ENCODE assay signal across 11 cellular contexts in the genomic region with DNA sequence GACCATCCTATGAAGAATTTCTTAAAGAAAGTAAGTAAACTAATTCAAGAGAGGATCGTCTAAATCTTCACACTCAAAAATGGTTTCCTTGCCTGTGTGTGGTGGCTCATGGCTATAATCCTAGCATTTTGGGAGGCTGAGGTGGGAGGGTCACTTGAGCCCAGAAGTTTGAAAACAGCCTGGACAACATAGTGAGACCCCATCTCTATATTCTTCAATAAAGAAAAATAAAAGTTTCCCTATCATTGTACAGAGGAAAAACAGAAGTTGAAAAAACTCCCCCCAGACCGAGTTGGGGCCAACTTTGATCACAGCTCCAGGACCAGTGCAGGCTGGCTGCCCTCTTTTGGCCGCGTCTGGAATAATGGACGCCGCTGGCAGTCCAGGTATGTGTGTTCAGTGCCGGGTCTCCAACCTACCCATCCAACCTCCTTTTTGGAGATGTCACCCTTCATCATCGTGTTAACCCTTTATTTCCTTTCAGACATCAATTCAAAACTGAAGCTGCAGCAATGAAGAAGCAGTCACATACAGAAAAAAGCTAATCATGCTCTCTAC. TPM values are rescaled to one million over a fixed set of nuclear protein-coding genes. Genes with fewer than 3 reads are reported as not detected.
A peak's percentile ranks its signal among the peaks of the same experiment; 100 is the strongest.
DNase-seq lines count a peak whose midpoint lies in the region; ATAC-seq and TF ChIP-seq lines count a peak whose summit lies in the region.
"Had no signal": no experiment of that assay in that cellular context is flagged by ENCODE, and none has a peak within 500 bp of the region (broad histone marks: within the 10 kb centered on the region; RNA-seq: fewer than 3 reads in every experiment).

No MANE protein-coding gene starts in this region.

- peaks cover 65% of the 10 kb centered on the region for H3K36me3 Mint-ChIP-seq in T-helper 2 cell treated with Interferon-gamma antibody and Interleukin-4, amounts not matched to agents 5 μg/mL and 100 μg/mL, for 36 hours (ENCODE audit: low read depth)

- intact Hi-C loops in Panc1 (cut with micrococcal nuclease; ENCODE audit: unreplicated experiment), result no loop called here
- intact Hi-C loops in psoas muscle (cut with DNase I), result loop anchor here (1.0 to 10.0 kb wide), 4 partner anchors 14 to 110 kb away; partner anchors contain the start of gene BCL9L (in 1 of the 2)
- intact Hi-C loops in esophagus squamous epithelium (cut with DNase I), result no loop called here

- POLR2A ChIA-PET in Panc1 (lab: Charles Lee), result interaction anchor here (0.6 kb wide), 2 partner anchors 193 to 647 kb away, joined by 3 read pairs; no protein-coding TSS in a partner anchor

- no peak overlapping the region for H3K27ac ChIP-seq in Panc1 (ENCODE audit: low read length)
- peak overlapping the region; percentile 4 for H3K27ac ChIP-seq in psoas muscle
- H3K27ac ChIP-seq in esophagus squamous epithelium, result no peak overlapping the region

- H3K4me3 Mint-ChIP-seq in T-helper 2 cell treated with Interferon-gamma antibody and Interleukin-4, amounts not matched to agents 5 μg/mL and 100 μg/mL, for 36 hours, result peak overlapping the region; percentile 18

- H3K27me3 Mint-ChIP-seq in T-helper 2 cell treated with Interferon-gamma antibody and Interleukin-4, amounts not matched to agents 5 μg/mL and 100 μg/mL, for 36 hours (ENCODE audit: low read depth), result no peaks in the 10 kb centered on the region

- no peak for TF ChIP-seq POLR2A in esophagus squamous epithelium (IDR thresholded peaks at IDR 0.05)

- peaks cover 26% of the 10 kb centered on the region for H3K36me3 ChIP-seq in Panc1 (ENCODE audit: control insufficient read depth, insufficient read depth, low read length)
- H3K36me3 ChIP-seq in psoas muscle (ENCODE audit: insufficient read depth in 1 of 2, low read depth in 1 of 2), result peaks cover 5 to 69% of the 10 kb centered on the region in 2 donors
- H3K36me3 ChIP-seq in esophagus squamous epithelium, result peaks cover 24 to 67% (median 24%) of the 10 kb centered on the region in 3 donors

- H3K27me3 ChIP-seq in Panc1 (ENCODE audit: control insufficient read depth, insufficient read depth, low read length), result no peaks in the 10 kb centered on the region
- H3K27me3 ChIP-seq in psoas muscle (ENCODE audit: insufficient read depth in 3 of 3, low read length in 2 of 3), result no peaks in the 10 kb centered on the region
- H3K27me3 ChIP-seq in esophagus squamous epithelium, result no peaks in the 10 kb centered on the region
- H3K27me3 ChIP-seq: esophagus muscularis mucosa had no signal

- H3K9me3 ChIP-seq in Panc1 (ENCODE audit: control insufficient read depth, insufficient read depth, low read depth, low read length), result no peaks in the 10 kb centered on the region
- H3K9me3 ChIP-seq in psoas muscle, result no peaks in the 10 kb centered on the region
- H3K9me3 ChIP-seq in esophagus squamous epithelium, result no peaks in the 10 kb centered on the region
- H3K9me3 ChIP-seq: esophagus muscularis mucosa had no signal

- no peak for ATAC-seq in Panc1
- ATAC-seq in psoas muscle, result no peak

- H3K9me3 Mint-ChIP-seq in T-helper 2 cell treated with Interferon-gamma antibody and Interleukin-4, amounts not matched to agents 5 μg/mL and 100 μg/mL, for 36 hours, result no peaks in the 10 kb centered on the region

- TF ChIP-seq CTCF in Panc1 (IDR thresholded peaks at IDR 0.05) (peak; percentile 80), psoas muscle (IDR thresholded peaks at IDR 0.05) (peak; percentile 7), esophagus squamous epithelium (IDR thresholded peaks at IDR 0.05) (no peak)

- in situ Hi-C loops in Panc1 (cut with HindIII; ENCODE audit: low pct_unique_long_range_greater_than_20kb, low sequenced_read_pairs), result loop anchor here (5.0 kb wide), 1 partner anchor 223 kb away; the partner anchor contains the start of gene DDX6

- no peak for DNase-seq in T-helper 2 cell treated with Interferon-gamma antibody and Interleukin-4, amounts not matched to agents 5 μg/mL and 100 μg/mL, for 36 hours (ENCODE audit: low spot score)
- DNase-seq in T-helper 2 cell (no peak), Panc1 (ENCODE audit: low read depth, low spot score) (no peak), cerebellar cortex (ENCODE audit: low spot score) (peak; percentile 40), psoas muscle (no peak), esophagus squamous epithelium (lab: John Stamatoyannopoulos, UW) (no peak), NOMO-1 treated with DMSO at 0.1 percent for 48 hours (lab: John Stamatoyannopoulos, UW; ENCODE audit: unreplicated experiment) (no peak), NK-92 (lab: John Stamatoyannopoulos, UW; ENCODE audit: unreplicated experiment) (no peak)
- DNase-seq: activated gamma-delta T cell, NCI-H187 had no signal

- WGBS in psoas muscle, 3 donors, result 50 to 67% (median 54%) methylated on average over 8 of the region's 8 CpGs
- 43 to 60% methylated on average over 8 of the region's 8 CpGs for WGBS in esophagus squamous epithelium, 2 donors

- BruUV-seq in Panc1 (replicated peaks; lab: Mats Ljungman, UMichigan), result no TSS peak

- CTCF ChIA-PET in Panc1 (lab: Charles Lee), result no interaction called here

- H3K27ac Mint-ChIP-seq in T-helper 2 cell treated with Interferon-gamma antibody and Interleukin-4, amounts not matched to agents 5 μg/mL and 100 μg/mL, for 36 hours, result no peak overlapping the region

- H3K4me1 Mint-ChIP-seq in T-helper 2 cell treated with Interferon-gamma antibody and Interleukin-4, amounts not matched to agents 5 μg/mL and 100 μg/mL, for 36 hours (ENCODE audit: low read depth), result peaks cover 28% of the 10 kb centered on the region

- H3K4me1 ChIP-seq in Panc1 (ENCODE audit: control insufficient read depth, insufficient read depth, low read length) (peaks cover 19% of the 10 kb centered on the region), psoas muscle (peaks cover 26% of the 10 kb centered on the region), esophagus squamous epithelium (peaks cover 14 to 41% (median 27%) of the 10 kb centered on the region in 3 donors)

- H3K4me3 ChIP-seq in Panc1 (ENCODE audit: low read depth in 2 of 2, low read length in 2 of 2) (no peak overlapping the region), psoas muscle (peak overlapping the region; percentile 88), esophagus squamous epithelium (no peak overlapping the region)
- H3K4me3 ChIP-seq: esophagus muscularis mucosa had no signal

RNA-seq across cellular contexts. Expression of gene RPS25, which starts 3.0 kb away (rescaled TPM):
- total RNA-seq in Panc1 (2021; ENCODE audit: unreplicated experiment), result 1,083 TPM
- polyA plus RNA-seq in Panc1 (2012; ENCODE audit: insufficient read length), result 1,187 TPM
- total RNA-seq in psoas muscle, result 1,000 to 10,000 TPM; 1,024 to 1,264 (median 1,219) TPM
- polyA plus RNA-seq in psoas muscle, result 1,000 to 10,000 TPM; 1,713 to 2,514 (median 2,031) TPM
- total RNA-seq in esophagus squamous epithelium, result 1,000 to 10,000 TPM in 3 of 4 donors, 100 to 1,000 TPM in 1; 729 to 2,261 (median 1,537) TPM

RNA-seq across cellular contexts. Expression of gene TRAPPC4, which starts 3.4 kb away (rescaled TPM):
- total RNA-seq in Panc1 (2021; ENCODE audit: unreplicated experiment) (78.9 TPM), psoas muscle (10 to 100 TPM; 46.1 to 61.5 (median 56.8) TPM), esophagus squamous epithelium (10 to 100 TPM; 26.5 to 44.4 (median 41.2) TPM)
- polyA plus RNA-seq in Panc1 (2012; ENCODE audit: insufficient read length), result 88.8 TPM
- polyA plus RNA-seq in psoas muscle, result 10 to 100 TPM; 39.0 to 99.5 (median 52.8) TPM

RNA-seq across cellular contexts. Expression of gene SLC37A4, which starts 15.5 kb away (rescaled TPM):
- total RNA-seq in Panc1 (2021; ENCODE audit: unreplicated experiment) (33.2 TPM), psoas muscle (10 to 100 TPM; 17.0 to 26.9 (median 20.5) TPM), esophagus squamous epithelium (10 to 100 TPM in 3 of 4 donors, 1 to 10 TPM in 1; 6.9 to 13.9 (median 11.5) TPM)
- polyA plus RNA-seq in Panc1 (2012; ENCODE audit: insufficient read length), result 18.8 TPM
- polyA plus RNA-seq in psoas muscle, result 10 to 100 TPM; 10.6 to 34.3 (median 25.9) TPM

RNA-seq across cellular contexts. Expression of gene CENATAC, which starts 17.2 kb away (rescaled TPM):
- total RNA-seq in Panc1 (2021; ENCODE audit: unreplicated experiment) (45.4 TPM), psoas muscle (10 to 100 TPM in 3 of 4 donors, 1 to 10 TPM in 1; 5.4 to 18.9 (median 10.9) TPM), esophagus squamous epithelium (10 to 100 TPM in 3 of 4 donors, 1 to 10 TPM in 1; 9.2 to 58.9 (median 29.4) TPM)
- polyA plus RNA-seq in Panc1 (2012; ENCODE audit: insufficient read length), result 12.1 TPM
- polyA plus RNA-seq in psoas muscle, result 10 to 100 TPM in 2 of 3 donors, 1 to 10 TPM in 1; 9.4 to 23.5 (median 10.1) TPM

RNA-seq across cellular contexts. Expression of gene HYOU1, which starts 41.9 kb away (rescaled TPM):
- 268 TPM for total RNA-seq in Panc1 (2021; ENCODE audit: unreplicated experiment)
- polyA plus RNA-seq in Panc1 (2012; ENCODE audit: insufficient read length), result 193 TPM
- total RNA-seq in psoas muscle, result 10 to 100 TPM; 24.1 to 40.1 (median 33.2) TPM
- 10 to 100 TPM; 21.2 to 46.2 (median 30.0) TPM for polyA plus RNA-seq in psoas muscle
- 10 to 100 TPM; 44.1 to 93.8 (median 65.4) TPM for total RNA-seq in esophagus squamous epithelium

Comparison
In these comparisons a context has a peak if more than half of its experiments do, and no peak if none do; other contexts are left out.
1. CTCF ChIP-seq: peak in Panc1 (single experiment) and psoas muscle (single experiment); none in esophagus squamous epithelium (0 of 6).
2. intact Hi-C loops: an anchor here in psoas muscle (1.0 to 10.0 kb wide); none called in Panc1 and esophagus squamous epithelium.